ENCODE assay signal across 9 cellular contexts in the genomic region with DNA sequence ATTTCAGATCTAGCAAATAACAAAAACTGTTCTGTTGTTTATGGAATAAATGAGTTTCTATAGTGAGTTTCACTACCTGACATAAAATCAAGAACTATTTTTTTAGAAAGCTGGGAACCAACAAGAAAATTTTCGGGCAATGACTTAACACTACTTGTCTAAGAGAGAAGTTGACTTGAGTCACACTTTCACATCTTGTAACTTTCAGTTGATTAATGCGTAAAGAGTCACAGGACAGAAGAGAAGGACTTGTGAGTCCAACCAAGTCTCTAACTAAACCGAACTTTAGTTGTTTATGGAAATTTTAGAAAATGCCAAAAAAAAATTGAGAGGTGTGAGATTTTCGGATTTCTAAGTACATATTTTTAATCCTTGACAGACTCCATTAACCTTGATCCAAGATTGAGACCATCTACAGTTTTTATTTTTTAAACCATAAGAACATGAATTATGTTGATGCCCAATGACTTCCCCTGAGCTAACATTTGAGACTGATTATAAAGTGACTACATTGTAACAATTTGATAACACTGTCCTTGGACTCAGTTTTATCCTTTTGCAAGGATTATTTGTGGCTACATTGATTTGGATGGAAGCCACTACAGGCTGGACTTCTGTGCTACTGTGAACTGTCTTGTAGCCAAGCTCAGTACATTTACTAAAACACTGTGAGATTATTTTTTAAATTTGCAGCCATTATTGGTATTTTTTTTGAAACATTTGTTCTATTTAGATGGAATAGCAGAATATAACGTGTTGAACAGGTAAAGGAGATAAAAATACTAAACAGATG.
A peak's percentile ranks its signal among the peaks of the same experiment; 100 is the strongest.
DNase-seq lines count a peak whose midpoint lies in the region; ATAC-seq and TF ChIP-seq lines count a peak whose summit lies in the region.
"Had no signal": no experiment of that assay in that cellular context is flagged by ENCODE, and none has a peak within 500 bp of the region (broad histone marks: within the 10 kb centered on the region; RNA-seq: fewer than 3 reads in every experiment).

No MANE protein-coding gene starts in this region.

- no peak for DNase-seq in MCF 10A (ENCODE audit: unreplicated experiment)
- DNase-seq in breast epithelium (ENCODE audit: low spot score in 2 of 2), result no peak
- DNase-seq in T-cell, result no peak
- no peak for DNase-seq in transverse colon
- no peak for DNase-seq in activated effector memory CD4-positive, alpha-beta T cell treated with Interleukin-2 at 50 U/mL for 16 hours
- no peak for DNase-seq in NCI-H524 (lab: John Stamatoyannopoulos, UW)
- no peak for DNase-seq in lower leg skin (ENCODE audit: low spot score in 2 of 2)

- no TSS peak for BruUV-seq in MCF 10A (replicated peaks; lab: Mats Ljungman, UMichigan)

- H3K4me3 Mint-ChIP-seq in MCF 10A (ENCODE audit: unreplicated experiment) (no peak overlapping the region), T-cell (no peak overlapping the region)

- H3K36me3 Mint-ChIP-seq in MCF 10A (ENCODE audit: insufficient read depth, unreplicated experiment) (peaks cover 21% of the 10 kb centered on the region), T-cell (no peaks in the 10 kb centered on the region)

- H3K4me1 ChIP-seq in breast epithelium, result no peaks in the 10 kb centered on the region
- H3K4me1 ChIP-seq in transverse colon, result peaks cover 0 to 11% (median 0%) of the 10 kb centered on the region in 4 donors

- H3K27ac Mint-ChIP-seq in MCF 10A (ENCODE audit: low read depth, unreplicated experiment) (peak overlapping the region; percentile 43), T-cell (peak overlapping the region; percentile 40 to 80)

- H3K9me3 Mint-ChIP-seq in MCF 10A (ENCODE audit: unreplicated experiment), result no peaks in the 10 kb centered on the region
- no peaks in the 10 kb centered on the region for H3K9me3 Mint-ChIP-seq in T-cell

- H3K36me3 ChIP-seq in breast epithelium, result no peaks in the 10 kb centered on the region
- H3K36me3 ChIP-seq in transverse colon, result no peaks in the 10 kb centered on the region

- in situ Hi-C loops in transverse colon (cut with MboI; ENCODE audit: low pct_ligation_motif_present in 1 of 4, low pct_unique_long_range_greater_than_20kb in 1 of 4, low sequenced_read_pairs in 3 of 4), result no loop called here

- no peak for TF ChIP-seq CTCF in MCF 10A (IDR thresholded peaks at IDR 0.05; ENCODE audit: unreplicated experiment)
- no peak for TF ChIP-seq CTCF in breast epithelium (IDR thresholded peaks at IDR 0.05)
- TF ChIP-seq CTCF in transverse colon (IDR thresholded peaks at IDR 0.05), result no peak
- no peak for TF ChIP-seq CTCF in lower leg skin (IDR thresholded peaks at IDR 0.05)

- peak; percentile 78 for ATAC-seq in HG03025 (IDR thresholded peaks at IDR 0.05; ENCODE audit: low FRiP score, unreplicated experiment)
- ATAC-seq in T-cell (replicated peaks in 1 of 4), result no peak

- H3K27me3 ChIP-seq in breast epithelium (no peaks in the 10 kb centered on the region), transverse colon (no peaks in the 10 kb centered on the region)
- H3K27me3 ChIP-seq: BLaER1 had no signal

- H3K27ac ChIP-seq in breast epithelium, result no peak overlapping the region
- peak overlapping the region in 2 of 4 donors; percentile 23 to 34 for H3K27ac ChIP-seq in transverse colon
- H3K27ac ChIP-seq: BLaER1 had no signal

- H3K9me3 ChIP-seq in breast epithelium (no peaks in the 10 kb centered on the region), transverse colon (no peaks in the 10 kb centered on the region)

- no peak for TF ChIP-seq POLR2A in breast epithelium (IDR thresholded peaks at IDR 0.05)
- TF ChIP-seq POLR2A in transverse colon (IDR thresholded peaks at IDR 0.05), result no peak
- no peak for TF ChIP-seq POLR2A in lower leg skin (IDR thresholded peaks at IDR 0.05)

- H3K27me3 Mint-ChIP-seq in MCF 10A (ENCODE audit: insufficient read depth, unreplicated experiment) (no peaks in the 10 kb centered on the region), T-cell (no peaks in the 10 kb centered on the region)

- intact Hi-C loops in MCF 10A (cut with micrococcal nuclease), result no loop called here
- intact Hi-C loops in breast epithelium (cut with DNase I; ENCODE audit: low total_unique reads), result no loop called here
- intact Hi-C loops in transverse colon (cut with DNase I; ENCODE audit: low total_unique reads), result no loop called here
- intact Hi-C loops in lower leg skin (cut with DNase I; ENCODE audit: low total_unique reads), result no loop called here

- peak; percentile 26 for TF ChIP-seq EP300 in transverse colon (IDR thresholded peaks at IDR 0.05; ENCODE audit: low read depth)

- POLR2A ChIA-PET in MCF 10A (lab: Yijun Ruan, JAX) (interaction anchor here (0.6 to 10.8 kb wide), 7 partner anchors 12 to 766 kb away, joined by 3 to 336 read pairs (median 3); a partner anchor contains a TSS), T-cell (lab: Charles Lee) (no interaction called here)

- WGBS in transverse colon (ENCODE audit: low coverage in 1 of 2), 2 donors, result 66 to 73% methylated on average over 5 of the region's 5 CpGs
- 83 to 84% methylated on average over 5 of the region's 5 CpGs for WGBS in lower leg skin, 2 donors

- CTCF ChIA-PET in MCF 10A (lab: Yijun Ruan, JAX) (interaction anchor here (0.6 to 8.6 kb wide), 4 partner anchors 9 to 625 kb away, joined by 3 to 65 read pairs (median 4); no protein-coding TSS in a partner anchor), T-cell (lab: Charles Lee) (interaction anchor here in 1 of 2 donors (0.7 kb wide), 2 partner anchors 158 to 1557 kb away, joined by 3 read pairs; no protein-coding TSS in a partner anchor)

- H3K4me3 ChIP-seq in breast epithelium (no peak overlapping the region), transverse colon (no peak overlapping the region), lower leg skin (ENCODE audit: low read depth, poor library complexity, severe bottlenecking) (no peak overlapping the region)
- H3K4me3 ChIP-seq: BLaER1 had no signal

- H3K4me1 Mint-ChIP-seq in MCF 10A (ENCODE audit: insufficient read depth, unreplicated experiment), result peaks cover 43% of the 10 kb centered on the region
- H3K4me1 Mint-ChIP-seq in T-cell, result peaks cover 61 to 70% (median 70%) of the 10 kb centered on the region in 3 donors
